In genomic region chr21:42191978-42192595, GRCh38 we compare ENCODE assay signal across 15 cellular contexts. TPM values are rescaled to one million over a fixed set of nuclear protein-coding genes. Genes with fewer than 3 reads are reported as not detected.
A peak's percentile ranks its signal among the peaks of the same experiment; 100 is the strongest.
DNase-seq lines count a peak whose midpoint lies in the region; ATAC-seq and TF ChIP-seq lines count a peak whose summit lies in the region.
"Had no signal": no experiment of that assay in that cellular context is flagged by ENCODE, and none has a peak within 500 bp of the region (broad histone marks: within the 10 kb centered on the region; RNA-seq: fewer than 3 reads in every experiment).

No MANE protein-coding gene starts in this region.

- no peaks in the 10 kb centered on the region for H3K9me3 ChIP-seq in CD4-positive, alpha-beta T cell (ENCODE audit: control insufficient read depth, low read length)
- peaks cover 5% of the 10 kb centered on the region for H3K9me3 ChIP-seq in WERI-Rb-1 (ENCODE audit: severe bottlenecking)
- H3K9me3 ChIP-seq: adrenal gland, stomach had no signal

- H3K4me3 ChIP-seq in WERI-Rb-1 (ENCODE audit: low read depth, low read length) = no peak overlapping the region
- H3K4me3 ChIP-seq: adrenal gland, lung, stomach had no signal

- CTCF ChIA-PET in CD4-positive, alpha-beta T cell (lab: Charles Lee) = interaction anchor here (1.8 to 2.8 kb wide), 2 partner anchors 42 to 47 kb away, joined by 7 to 9 read pairs; no protein-coding TSS in a partner anchor

- H3K4me1 Mint-ChIP-seq in CD4-positive, alpha-beta T cell (ENCODE audit: low read depth) = peaks cover 76% of the 10 kb centered on the region

- H3K27ac Mint-ChIP-seq in CD4-positive, alpha-beta T cell = peak overlapping the region; percentile 56

- no peak overlapping the region for H3K27ac ChIP-seq in CD4-positive, alpha-beta T cell (ENCODE audit: low read depth, low read length)
- peak overlapping the region; percentile 84 for H3K27ac ChIP-seq in WERI-Rb-1
- H3K27ac ChIP-seq: adrenal gland, stomach had no signal

- H3K27me3 Mint-ChIP-seq in CD4-positive, alpha-beta T cell = no peaks in the 10 kb centered on the region

- DNase-seq in CD4-positive, alpha-beta T cell = no peak
- DNase-seq in HK-2 (ENCODE audit: unreplicated experiment) (peak; percentile 1), WERI-Rb-1 (no peak), left colon (no peak), activated gamma-delta T cell treated with Interleukin-2 at 50 U/mL for 16 hours (no peak)
- no peak for DNase-seq in stimulated activated CD4-positive, alpha-beta T cell treated with anti-CD3 and anti-CD28 coated beads, Interleukin-4, amount 100 ng/mL, for 4 hours
- DNase-seq: activated CD8-positive, alpha-beta memory T cell treated with anti-CD3 and anti-CD28 coated beads, Interleukin-2, amount 50 U/mL, for 4 hours; NCI-H1436 treated with DMSO at 0.1 percent for 48 hours; nucleus accumbens; SIG-M5; stomach had no signal

- no peak overlapping the region for H3K4me3 Mint-ChIP-seq in CD4-positive, alpha-beta T cell

- no peaks in the 10 kb centered on the region for H3K27me3 ChIP-seq in CD4-positive, alpha-beta T cell (ENCODE audit: control insufficient read depth, insufficient read depth, low read length)
- no peaks in the 10 kb centered on the region for H3K27me3 ChIP-seq in WERI-Rb-1 (ENCODE audit: insufficient read depth, low read depth, severe bottlenecking)
- H3K27me3 ChIP-seq: adrenal gland had no signal

- no peaks in the 10 kb centered on the region for H3K36me3 Mint-ChIP-seq in CD4-positive, alpha-beta T cell (ENCODE audit: low read depth)

- intact Hi-C loops in CD4-positive, alpha-beta T cell (cut with DNase I, micrococcal nuclease) = no loop called here
- intact Hi-C loops in left colon (cut with DNase I, micrococcal nuclease) = no loop called here

- POLR2A ChIA-PET in CD4-positive, alpha-beta T cell (lab: Charles Lee) = interaction anchor here (1.6 kb wide), 1 partner anchor 28 kb away, joined by 9 read pairs; no protein-coding TSS in a partner anchor

- H3K36me3 ChIP-seq in WERI-Rb-1 = no peaks in the 10 kb centered on the region
- H3K36me3 ChIP-seq: adrenal gland, stomach had no signal

- H3K9me3 Mint-ChIP-seq in CD4-positive, alpha-beta T cell = no peaks in the 10 kb centered on the region

- no peak for TF ChIP-seq CTCF in CD4-positive, alpha-beta T cell (IDR thresholded peaks at IDR 0.05)
- no peak for TF ChIP-seq CTCF in WERI-Rb-1 (IDR thresholded peaks at IDR 0.05; ENCODE audit: low read depth, low read length)

- no peak for ATAC-seq in CD4-positive, alpha-beta T cell (ENCODE audit: poor library complexity)
- ATAC-seq in left colon (peak; percentile 38), HG03432 (IDR thresholded peaks at IDR 0.05; ENCODE audit: unreplicated experiment) (no peak), HG02884 (IDR thresholded peaks at IDR 0.05; ENCODE audit: unreplicated experiment) (no peak)

RNA-seq across cellular contexts. Expression of gene ABCG1, which starts 26.9 kb away (rescaled TPM):
- total RNA-seq in CD4-positive, alpha-beta T cell = 100 to 1,000 TPM; 109 to 116 TPM
- 10 to 100 TPM; 17.0 to 86.9 TPM for total RNA-seq in left colon
